ENCODE assay signal across 23 cellular contexts in the genomic region with DNA sequence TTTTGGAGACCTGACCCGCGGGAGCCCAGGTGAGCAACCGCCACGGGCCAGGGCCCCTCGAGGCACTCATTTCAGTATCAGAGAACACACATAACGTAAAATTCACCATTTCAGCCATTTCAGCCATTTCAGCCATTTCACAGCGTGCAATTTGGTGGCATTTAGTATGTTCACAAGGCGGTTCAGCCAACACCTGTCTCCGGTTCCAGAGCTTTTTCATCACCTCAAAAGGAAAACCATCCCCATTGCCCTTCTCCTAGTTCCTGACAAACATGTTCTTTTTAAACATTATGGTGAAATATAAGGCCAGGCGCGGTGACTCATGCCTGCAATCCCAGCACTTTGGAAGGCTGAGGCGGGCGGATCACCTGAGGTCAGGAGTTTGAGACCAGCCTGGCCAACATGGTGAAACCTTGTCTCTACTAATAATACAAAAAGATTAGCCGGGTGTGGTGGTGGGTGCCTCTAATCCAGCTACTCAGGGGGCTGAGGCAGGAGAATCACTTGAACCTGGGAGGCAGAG.
DNase-seq lines count a peak whose midpoint lies in the region; ATAC-seq, FAIRE-seq and TF ChIP-seq lines count a peak whose summit lies in the region.
"Had no signal": no experiment of that assay in that cellular context is flagged by ENCODE, and none has a peak within 500 bp of the region (broad histone marks: within the 10 kb centered on the region; RNA-seq: fewer than 3 reads in every experiment).

No MANE protein-coding gene starts in this region.

- peak overlapping the region; percentile 42 for H3K9ac ChIP-seq in HepG2 (ENCODE audit: insufficient read depth, low read depth, low read length)
- H3K9ac ChIP-seq: KMS-11 had no signal

- in situ Hi-C loops in HepG2 (cut with HindIII; ENCODE audit: extremely low pct_ligation_motif_present, low pct_unique_long_range_greater_than_20kb), result no loop called here

- no peak overlapping the region for H2AFZ ChIP-seq in HepG2 (ENCODE audit: low read length)
- H2AFZ ChIP-seq: GM23338 had no signal

- peaks cover 19% of the 10 kb centered on the region for H3K4me1 ChIP-seq in left ventricle myocardium inferior
- H3K4me1 ChIP-seq in Peyer's patch, result peaks cover 0 to 19% (median 1%) of the 10 kb centered on the region in 4 donors
- H3K4me1 ChIP-seq in HepG2 (ENCODE audit: insufficient read depth, low read length), result peaks cover 78% of the 10 kb centered on the region
- H3K4me1 ChIP-seq in sigmoid colon, result no peaks in the 10 kb centered on the region
- H3K4me1 ChIP-seq: A549, HAP-1 had no signal

- H3K4me3 ChIP-seq in left ventricle myocardium inferior (no peak overlapping the region), Peyer's patch (no peak overlapping the region), HepG2 (replicated peaks in 1 of 3; ENCODE audit: insufficient read depth in 1 of 3, low read depth in 2 of 3, low read length in 3 of 3) (no peak overlapping the region), sigmoid colon (no peak overlapping the region)
- H3K4me3 ChIP-seq: A549, GM12878, GM23338, HAP-1 had no signal

- no peaks in the 10 kb centered on the region for H3K79me2 ChIP-seq in HepG2 (ENCODE audit: insufficient read depth, low read length)

- 0 out of 2 replicates have a peak, but pooled peaks have one; percentile 89 for TF ChIP-seq RAD21 in HepG2 (CRISPR knock-in tag; IDR thresholded peaks at IDR 0.05)

- ATAC-seq in Right ventricle myocardium superior (ENCODE audit: poor library complexity) (no peak), HepG2 (no peak), HG02571 (IDR thresholded peaks at IDR 0.05; ENCODE audit: unreplicated experiment) (no peak)
- ATAC-seq: A549, GM12878, GM23338 had no signal

- no peak for TF ChIP-seq CTCF in left ventricle myocardium inferior (IDR thresholded peaks at IDR 0.05; ENCODE audit: borderline replicate concordance)
- TF ChIP-seq CTCF in Peyer's patch (IDR thresholded peaks at IDR 0.05), result no peak
- TF ChIP-seq CTCF in HepG2 (CRISPR knock-in tag; IDR thresholded peaks at IDR 0.05), result no peak
- TF ChIP-seq CTCF in sigmoid colon (IDR thresholded peaks at IDR 0.05), result no peak

- H3K36me3 ChIP-seq in left ventricle myocardium inferior, result no peaks in the 10 kb centered on the region
- H3K36me3 ChIP-seq in Peyer's patch, result no peaks in the 10 kb centered on the region
- H3K36me3 ChIP-seq in HepG2 (replicated peaks in 1 of 2; ENCODE audit: control insufficient read depth in 1 of 2, insufficient read depth in 2 of 2, low read length in 2 of 2), result no peaks in the 10 kb centered on the region
- H3K36me3 ChIP-seq in sigmoid colon, result no peaks in the 10 kb centered on the region
- H3K36me3 ChIP-seq: HAP-1 had no signal

- no peak for TF ChIP-seq POLR2A in Peyer's patch (IDR thresholded peaks at IDR 0.05)
- TF ChIP-seq POLR2A in HepG2 (IDR thresholded peaks at IDR 0.05; ENCODE audit: insufficient read depth in 1 of 2, low read depth in 2 of 2, low read length in 2 of 2), result no peak
- no peak for TF ChIP-seq POLR2A in sigmoid colon (IDR thresholded peaks at IDR 0.05)
- no peak for TF ChIP-seq POLR2A in erythroblast (IDR thresholded peaks at IDR 0.05; ENCODE audit: low read length)

- intact Hi-C loops in left ventricle myocardium inferior (cut with micrococcal nuclease) (no loop called here), Right ventricle myocardium superior (cut with DNase I) (no loop called here), HepG2 (cut with micrococcal nuclease; ENCODE audit: unreplicated experiment) (no loop called here), sigmoid colon (cut with DNase I) (no loop called here)

- no TSS peak for BruUV-seq in HepG2 (replicated peaks; lab: Mats Ljungman, UMichigan)

- H3K27me3 ChIP-seq in left ventricle myocardium inferior (ENCODE audit: low read depth) (no peaks in the 10 kb centered on the region), Peyer's patch (no peaks in the 10 kb centered on the region), HepG2 (ENCODE audit: control insufficient read depth in 1 of 2, insufficient read depth in 2 of 2, low read length in 2 of 2) (peaks cover 0 to 5% of the 10 kb centered on the region in 2 experiments; a peak in 1 of 5 replicates), sigmoid colon (no peaks in the 10 kb centered on the region)

- CTCF ChIA-PET in HepG2 (lab: Yijun Ruan, JAX; ENCODE audit: low intra/inter-chr PET ratio, low total read pairs), result no interaction called here

- no peak for FAIRE-seq in HepG2 (lab: Jason Lieb, UNC)
- FAIRE-seq: A549, GM12878, RCC 7860 had no signal

- peak overlapping the region; percentile 41 for H3K4me2 ChIP-seq in HepG2 (ENCODE audit: low read depth, low read length)
- H3K4me2 ChIP-seq: A549, GM23338, KMS-11 had no signal

- TF ChIP-seq EP300 in HepG2 (IDR thresholded peaks at IDR 0.05; ENCODE audit: low read depth in 2 of 2, low read length in 2 of 2), result no peak
- peak; percentile 3; the same call in 1 of the 2 replicates for TF ChIP-seq EP300 in HepG2 (CRISPR knock-in tag; IDR thresholded peaks at IDR 0.05; ENCODE audit: borderline replicate concordance)
- TF ChIP-seq EP300 in sigmoid colon (IDR thresholded peaks at IDR 0.05), result no peak

- POLR2A ChIA-PET in HepG2 (lab: Yijun Ruan, JAX), result interaction anchor here (0.6 to 4.0 kb wide), 20 partner anchors 10 to 353 kb away, joined by 3 to 40 read pairs (median 4); partner anchors contain the start of genes KCNQ1OT1 and TSSC4

- no peaks in the 10 kb centered on the region for H3K9me3 ChIP-seq in left ventricle myocardium inferior (replicated peaks)
- no peaks in the 10 kb centered on the region for H3K9me3 ChIP-seq in Peyer's patch
- no peaks in the 10 kb centered on the region for H3K9me3 ChIP-seq in HepG2 (ENCODE audit: low read length)
- H3K9me3 ChIP-seq in sigmoid colon, result no peaks in the 10 kb centered on the region
- H3K9me3 ChIP-seq: A549, HAP-1 had no signal

- 87% methylated on average over 8 of the region's 14 CpGs for WGBS in HepG2 (ENCODE audit: low lambda C conversion rate)
- WGBS in sigmoid colon, 2 donors, result 92 to 95% methylated on average over 14 of the region's 14 CpGs

- DNase-seq in left ventricle myocardium inferior (peak; percentile 9), Right ventricle myocardium superior (no peak), Peyer's patch (peak in 2 of 3 donors; percentile 37 to 40), HepG2 (ENCODE audit: low spot score) (no peak), sigmoid colon (peak; percentile 36), SKM-1 treated with dmso at 0.1 percent for 144 hours (lab: John Stamatoyannopoulos, UW; ENCODE audit: unreplicated experiment) (no peak), erythroblast (lab: John Stamatoyannopoulos, UW) (no peak)
- DNase-seq: CD4-positive, alpha-beta T cell; COR-L47; DMS 273 treated with DMSO at 0.1 percent for 48 hours; DND-41; NCI-H1092 treated with DMSO at 0.1 percent for 48 hours; NCI-H1436 treated with DMSO at 0.1 percent for 48 hours; NCI-H1930; NCI-H2227 treated with DMSO at 0.1 percent for 48 hours; NCI-H510A had no signal

- H4K20me1 ChIP-seq in HepG2 (ENCODE audit: insufficient read depth, low read length), result no peaks in the 10 kb centered on the region

- H3K27ac ChIP-seq in left ventricle myocardium inferior (replicated peaks) (no peak overlapping the region), Peyer's patch (no peak overlapping the region), HepG2 (ENCODE audit: extremely low read length, insufficient read depth, low read length) (peak overlapping the region; percentile 91), sigmoid colon (no peak overlapping the region)
- H3K27ac ChIP-seq: A549, KMS-11 had no signal

TF ChIP-seq in HepG2, 621 proteins besides CTCF, POLR2A, EP300 and RAD21 (continues in another document):
- TF ChIP-seq ZNF614 (CRISPR knock-in tag; IDR thresholded peaks at IDR 0.05; ENCODE audit: borderline replicate concordance), result peak; percentile 14
- no peak for TF ChIP-seq TCF12 (IDR thresholded peaks at IDR 0.05)
- TF ChIP-seq TCF12 (CRISPR knock-in tag; IDR thresholded peaks at IDR 0.05), result peak; percentile 62; the same call in 1 of the 2 replicates
- TF ChIP-seq, protein P1, sequence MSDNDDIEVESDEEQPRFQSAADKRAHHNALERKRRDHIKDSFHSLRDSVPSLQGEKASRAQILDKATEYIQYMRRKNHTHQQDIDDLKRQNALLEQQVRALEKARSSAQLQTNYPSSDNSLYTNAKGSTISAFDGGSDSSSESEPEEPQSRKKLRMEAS (IDR thresholded peaks at IDR 0.05), result peak; percentile 39
- no peak for TF ChIP-seq AFF4 (CRISPR knock-in tag; IDR thresholded peaks at IDR 0.05)

Comparison
In these comparisons a context has a peak if more than half of its experiments do, and no peak if none do; other contexts are left out.
1. DNase-seq: peak in left ventricle myocardium inferior (single experiment), Peyer's patch (2 of 3) and sigmoid colon (single experiment); none in Right ventricle myocardium superior (single experiment), HepG2 (single experiment), SKM-1 treated with dmso at 0.1 percent for 144 hours (single experiment) and erythroblast (0 of 2).